Comparison of ENCODE assay signal across 19 cellular contexts in genomic region chr20:44034451-44034850, GRCh38.
"Had no signal": no experiment of that assay in that cellular context is flagged by ENCODE, and none has a peak within 500 bp of the region (broad histone marks: within the 10 kb centered on the region; RNA-seq: fewer than 3 reads in every experiment).

No MANE protein-coding gene starts in this region.

- H3K9me3 ChIP-seq: colonic mucosa, psoas muscle, testis, tibial nerve, upper lobe of right lung had no signal

- H3K36me3 ChIP-seq: colonic mucosa, tibial nerve, upper lobe of right lung had no signal

- H3K4me3 ChIP-seq: colonic mucosa, psoas muscle, testis, tibial nerve, upper lobe of right lung had no signal

- H3K4me1 ChIP-seq: colonic mucosa, foreskin keratinocyte, parathyroid adenoma, psoas muscle, testis, tibial nerve, upper lobe of right lung had no signal

- ATAC-seq: foreskin keratinocyte, left colon, natural killer cell, psoas muscle, sciatic nerve, upper lobe of right lung had no signal

- H3K27me3 ChIP-seq: colonic mucosa, testis had no signal

- H3K9ac ChIP-seq: parathyroid adenoma had no signal

- H3K79me2 ChIP-seq: parathyroid adenoma had no signal

- DNase-seq: colonic mucosa; dermis blood vessel endothelial cell; effector CD4-positive, alpha-beta T cell; endodermal cell; erythroblast; foreskin keratinocyte; kidney; left colon; natural killer cell; occipital lobe; psoas muscle; retina; stimulated activated CD4-positive, alpha-beta T cell treated with anti-CD3 and anti-CD28 coated beads, Interleukin-4, amount 100 ng/mL, for 4 hours; stimulated activated naive CD4-positive, alpha-beta T cell; testis; upper lobe of right lung had no signal

- H2AFZ ChIP-seq: parathyroid adenoma had no signal
